ENCODE assay signal across 19 cellular contexts in the genomic region with DNA sequence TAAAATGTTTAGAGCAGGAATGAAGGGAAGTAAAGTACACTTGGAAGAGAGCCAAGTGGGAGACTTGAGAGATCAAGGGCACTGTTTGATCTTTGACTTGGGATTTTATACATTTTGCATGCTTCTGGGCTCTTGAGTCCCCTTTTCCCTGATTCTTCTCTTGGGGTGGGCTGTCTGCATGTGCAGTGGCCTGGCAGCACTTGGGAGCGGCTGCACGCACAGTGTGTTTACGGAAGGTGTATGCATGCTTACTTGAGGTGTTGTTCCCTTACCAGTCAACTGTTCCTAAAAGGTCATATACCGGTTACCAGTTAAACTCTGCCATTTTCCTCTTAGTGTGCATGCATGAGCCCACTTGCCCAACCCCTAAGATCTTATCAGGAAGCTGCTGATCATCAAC.
DNase-seq lines count a peak whose midpoint lies in the region; FAIRE-seq and TF ChIP-seq lines count a peak whose summit lies in the region.
"Had no signal": no experiment of that assay in that cellular context is flagged by ENCODE, and none has a peak within 500 bp of the region (broad histone marks: within the 10 kb centered on the region; RNA-seq: fewer than 3 reads in every experiment).

No MANE protein-coding gene starts in this region.

- H3K79me2 ChIP-seq in trophoblast cell (ENCODE audit: control insufficient read depth, insufficient read depth, low read length, poor library complexity) = peaks cover 1% of the 10 kb centered on the region

- no peak for TF ChIP-seq CTCF in mesothelial cell of epicardium (IDR thresholded peaks at IDR 0.05; ENCODE audit: unreplicated experiment)

- no peaks in the 10 kb centered on the region for H3K36me3 ChIP-seq in trophoblast cell (ENCODE audit: control insufficient read depth in 1 of 2, insufficient read depth in 2 of 2, low read length in 2 of 2)
- H3K36me3 ChIP-seq: BLaER1 treated with 17β-estradiol and CSF1 and Interleukin-3, amounts not matched to agents 10 nM and 100 nM had no signal

- no peak overlapping the region for H4K8ac ChIP-seq in trophoblast cell (ENCODE audit: low read depth, low read length)

- no peak overlapping the region for H3K4me2 ChIP-seq in trophoblast cell (ENCODE audit: low read length)
- H3K4me2 ChIP-seq: A549; BLaER1 treated with 17β-estradiol and CSF1 and Interleukin-3, amounts not matched to agents 10 nM and 100 nM had no signal

- no peak overlapping the region for H3K14ac ChIP-seq in trophoblast cell (ENCODE audit: low read length)

- FAIRE-seq in H54 (lab: Jason Lieb, UNC) = peak; percentile 6
- FAIRE-seq: A549, G401.6, GM12891, GM19239 had no signal

- no peak overlapping the region for H3K9ac ChIP-seq in trophoblast cell (ENCODE audit: low read length)
- H3K9ac ChIP-seq: BLaER1 treated with 17β-estradiol and CSF1 and Interleukin-3, amounts not matched to agents 10 nM and 100 nM had no signal

- peaks cover 3 to 4% of the 10 kb centered on the region in 2 experiments for H3K4me1 ChIP-seq in trophoblast cell (ENCODE audit: control insufficient read depth in 1 of 2, insufficient read depth in 2 of 2, low read length in 2 of 2)
- H3K4me1 ChIP-seq: A549; BLaER1 treated with 17β-estradiol and CSF1 and Interleukin-3, amounts not matched to agents 10 nM and 100 nM had no signal

- no peak overlapping the region for H2BK12ac ChIP-seq in trophoblast cell (ENCODE audit: low read length)

- H3K27me3 ChIP-seq in trophoblast cell (ENCODE audit: insufficient read depth, low read length) = no peaks in the 10 kb centered on the region
- H3K27me3 ChIP-seq: BLaER1 treated with 17β-estradiol and CSF1 and Interleukin-3, amounts not matched to agents 10 nM and 100 nM had no signal

- H3K27me3 Mint-ChIP-seq in mesothelial cell of epicardium (ENCODE audit: low read depth) = no peaks in the 10 kb centered on the region
- H3K27me3 Mint-ChIP-seq: B cell; CD4-positive, alpha-beta T cell had no signal

- peak overlapping the region; percentile 22 for H2BK120ac ChIP-seq in trophoblast cell (ENCODE audit: insufficient read depth, low read length, poor library complexity)

- peaks cover 35% of the 10 kb centered on the region for H3K4me1 Mint-ChIP-seq in mesothelial cell of epicardium
- H3K4me1 Mint-ChIP-seq: B cell had no signal

- H3K4ac ChIP-seq in trophoblast cell (ENCODE audit: low read depth, low read length) = no peak overlapping the region

- H3K9me3 ChIP-seq in trophoblast cell (ENCODE audit: insufficient read depth, low read depth, low read length) = no peaks in the 10 kb centered on the region
- H3K9me3 ChIP-seq: A549; BLaER1 treated with 17β-estradiol and CSF1 and Interleukin-3, amounts not matched to agents 10 nM and 100 nM had no signal

- peak overlapping the region; percentile 54 for H4K12ac ChIP-seq in trophoblast cell (ENCODE audit: low read depth, low read length)

- no peak overlapping the region for H3K4me3 ChIP-seq in trophoblast cell (ENCODE audit: low read depth, low read length)
- H3K4me3 ChIP-seq: A549; BLaER1 treated with 17β-estradiol and CSF1 and Interleukin-3, amounts not matched to agents 10 nM and 100 nM had no signal

- H2AFZ ChIP-seq in trophoblast cell (ENCODE audit: insufficient read depth, low read length, poor library complexity) = no peak overlapping the region

- no peak overlapping the region for H3K23ac ChIP-seq in trophoblast cell (ENCODE audit: low read length)

- no peak overlapping the region for H3K18ac ChIP-seq in trophoblast cell (ENCODE audit: low read length)

- no peaks in the 10 kb centered on the region for H3K9me3 Mint-ChIP-seq in mesothelial cell of epicardium
- H3K9me3 Mint-ChIP-seq: CD4-positive, alpha-beta T cell had no signal

- H3K27ac ChIP-seq in trophoblast cell (ENCODE audit: low read depth, low read length) = no peak overlapping the region
- H3K27ac ChIP-seq: 22Rv1; A549; BLaER1 treated with 17β-estradiol and CSF1 and Interleukin-3, amounts not matched to agents 10 nM and 100 nM; C4-2B had no signal

- H3K79me1 ChIP-seq in trophoblast cell (ENCODE audit: low read length) = peaks cover 3% of the 10 kb centered on the region

- H2BK5ac ChIP-seq in trophoblast cell (ENCODE audit: low read depth, low read length, poor library complexity) = peak overlapping the region; percentile 63

- H2AK5ac ChIP-seq in trophoblast cell (ENCODE audit: low read length) = peak overlapping the region; percentile 21

- WGBS in trophoblast cell (ENCODE audit: extremely low coverage, insufficient coverage, insufficient read length) = no CpG with 5 or more reads among the region's 4 CpGs

- H3K27ac Mint-ChIP-seq in mesothelial cell of epicardium = peak overlapping the region; percentile 59
- H3K27ac Mint-ChIP-seq: B cell; CD4-positive, alpha-beta T cell; CD8-positive, alpha-beta T cell had no signal

- no peak overlapping the region for H3K4me3 Mint-ChIP-seq in mesothelial cell of epicardium
- H3K4me3 Mint-ChIP-seq: B cell; CD4-positive, alpha-beta T cell; CD8-positive, alpha-beta T cell had no signal

- TF ChIP-seq POLR2A in H54 (IDR thresholded peaks at IDR 0.05; ENCODE audit: low read depth, low read length) = no peak

- DNase-seq in H54 (ENCODE audit: insufficient read length, low spot score) (no peak), mesothelial cell of epicardium (ENCODE audit: low spot score in 2 of 2, unreplicated experiment in 2 of 2) (no peak), trophoblast cell (no peak), COLO829 (ENCODE audit: low spot score) (no peak), NCI-H526 (lab: John Stamatoyannopoulos, UW) (no peak)
- DNase-seq: AML-193; CD4-positive, alpha-beta T cell; CD8-positive, alpha-beta T cell; COR-L47; DMS79 treated with DMSO at 0.1 percent for 48 hours; GF-D8 had no signal

- no peak overlapping the region for H4K91ac ChIP-seq in trophoblast cell (ENCODE audit: low read depth, low read length)

- H3K36me3 Mint-ChIP-seq in mesothelial cell of epicardium = no peaks in the 10 kb centered on the region
- H3K36me3 Mint-ChIP-seq: CD8-positive, alpha-beta T cell had no signal
